In the genomic region with DNA sequence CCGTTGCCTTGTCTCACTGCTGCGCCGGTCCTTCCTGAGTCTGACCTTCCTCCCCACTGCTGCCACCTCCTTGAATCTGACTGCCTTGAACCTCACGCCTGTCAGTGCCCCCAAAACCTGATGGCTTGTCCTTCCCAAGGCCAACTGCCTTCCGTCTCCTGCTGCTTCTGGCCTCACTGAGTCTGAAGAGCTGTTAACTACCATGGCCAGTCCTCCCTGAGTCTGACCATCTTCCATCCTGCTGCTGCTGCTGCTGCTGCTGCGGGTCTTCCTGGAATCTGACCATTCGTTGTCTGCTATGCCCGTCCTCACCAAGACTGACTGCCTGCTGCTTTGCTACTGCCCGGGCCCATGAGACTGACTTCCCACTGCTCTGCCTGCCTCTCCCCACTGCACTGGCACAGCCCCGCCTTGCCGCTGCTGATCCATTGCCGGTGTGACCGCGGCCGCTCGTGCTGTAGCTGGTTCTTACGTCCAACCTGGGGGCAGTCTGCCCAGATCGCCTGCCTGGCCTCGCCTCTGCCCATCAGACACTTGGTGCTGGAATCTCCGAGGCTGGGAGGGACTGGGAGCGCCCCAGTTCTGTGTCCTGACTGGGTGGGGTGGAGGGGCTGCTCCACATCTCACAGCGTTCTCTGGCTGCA, we compare ENCODE assay signal across 1 cellular context.
TF ChIP-seq lines count a peak whose summit lies in the region.

No MANE protein-coding gene starts in this region.

TF ChIP-seq in IMR-90, 13 proteins besides CTCF, POLR2A, EP300 and RAD21:
- no peak for TF ChIP-seq RCOR1 (IDR thresholded peaks at IDR 0.05; ENCODE audit: insufficient replicate concordance, low read length)
- TF ChIP-seq, protein P1, sequence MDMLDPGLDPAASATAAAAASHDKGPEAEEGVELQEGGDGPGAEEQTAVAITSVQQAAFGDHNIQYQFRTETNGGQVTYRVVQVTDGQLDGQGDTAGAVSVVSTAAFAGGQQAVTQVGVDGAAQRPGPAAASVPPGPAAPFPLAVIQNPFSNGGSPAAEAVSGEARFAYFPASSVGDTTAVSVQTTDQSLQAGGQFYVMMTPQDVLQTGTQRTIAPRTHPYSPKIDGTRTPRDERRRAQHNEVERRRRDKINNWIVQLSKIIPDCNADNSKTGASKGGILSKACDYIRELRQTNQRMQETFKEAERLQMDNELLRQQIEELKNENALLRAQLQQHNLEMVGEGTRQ (IDR thresholded peaks at IDR 0.05; ENCODE audit: low read depth, low read length), result no peak
- TF ChIP-seq NFE2L2 (IDR thresholded peaks at IDR 0.05; ENCODE audit: low read depth, low read length), result no peak
- no peak for TF ChIP-seq FOS (IDR thresholded peaks at IDR 0.05; ENCODE audit: low read depth, low read length)
TF ChIP-seq in IMR-90: peak in this region for 0.
